ENCODE assay signal across 8 cellular contexts in the genomic region with DNA sequence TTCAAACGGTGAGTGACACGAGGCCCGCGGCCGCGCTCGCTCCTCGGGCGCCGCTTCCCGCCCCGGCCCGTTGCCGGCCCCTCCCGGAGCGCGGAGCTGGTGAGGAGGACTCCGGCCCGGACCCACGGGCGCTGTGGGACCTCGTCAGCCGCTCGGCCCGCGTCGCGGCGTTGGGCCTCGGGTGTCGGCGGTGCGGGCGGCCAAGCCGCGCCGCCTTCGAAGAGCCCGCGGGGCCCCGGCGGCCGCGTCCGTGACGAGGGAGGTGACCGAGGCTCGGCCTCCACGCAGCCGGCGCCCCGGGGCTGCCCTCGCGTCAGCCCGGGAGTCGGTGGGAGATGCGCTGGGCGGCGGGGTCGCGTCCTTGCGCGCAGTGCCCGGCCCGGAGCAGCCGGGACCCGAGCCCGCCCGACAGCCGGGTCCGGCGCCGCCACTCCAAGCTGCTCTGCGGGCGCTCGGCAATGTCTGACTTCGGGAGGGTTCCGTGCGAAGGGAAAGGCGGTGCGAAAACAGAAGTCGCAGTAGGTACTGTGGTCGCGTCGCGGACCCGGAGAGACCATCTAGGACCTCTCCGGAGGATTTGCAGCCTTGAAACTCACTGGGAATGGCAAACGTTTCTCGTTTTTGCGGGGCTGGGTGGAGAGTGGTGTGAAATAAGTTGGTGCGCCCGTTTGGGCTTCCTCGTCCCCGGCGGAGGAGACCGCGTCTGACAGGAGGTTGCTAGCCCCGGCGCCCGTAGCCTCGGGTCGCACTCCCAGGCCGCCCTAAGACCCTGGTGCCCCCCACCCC. TPM values are rescaled to one million over a fixed set of nuclear protein-coding genes. Genes with fewer than 3 reads are reported as not detected.
A peak's percentile ranks its signal among the peaks of the same experiment; 100 is the strongest.
DNase-seq lines count a peak whose midpoint lies in the region; ATAC-seq and TF ChIP-seq lines count a peak whose summit lies in the region.

No MANE protein-coding gene starts in this region.

- H4K20me1 ChIP-seq in DOHH2 (ENCODE audit: control insufficient read depth, insufficient read depth, low read depth, low read length): peaks cover 10% of the 10 kb centered on the region; the same call in 1 of the 2 replicates
- H4K20me1 ChIP-seq in H9 (ENCODE audit: control insufficient read depth, insufficient read depth, insufficient read length): no peaks in the 10 kb centered on the region

- no peak overlapping the region for H3K23ac ChIP-seq in H9 (ENCODE audit: insufficient read length, low read depth, low read length)

- H3K9me3 ChIP-seq in DOHH2 (ENCODE audit: control insufficient read depth, insufficient read depth, low read length): no peaks in the 10 kb centered on the region
- H3K9me3 ChIP-seq in H9 (ENCODE audit: control insufficient read depth, low read depth, low read length): no peaks in the 10 kb centered on the region
- no peaks in the 10 kb centered on the region for H3K9me3 ChIP-seq in suprapubic skin

- H3K4me1 ChIP-seq in DOHH2 (ENCODE audit: control insufficient read depth, low read length) (peaks cover 71% of the 10 kb centered on the region), H9 (ENCODE audit: insufficient read depth, low read length) (peaks cover 2% of the 10 kb centered on the region; the same call in 1 of the 2 replicates), suprapubic skin (peaks cover 76% of the 10 kb centered on the region)

- H3K4me2 ChIP-seq in DOHH2 (ENCODE audit: low read length) (peak overlapping the region; percentile 90), H9 (ENCODE audit: insufficient read depth, insufficient read length, low read length) (peak overlapping the region; percentile 78)

- no peak overlapping the region for H4K8ac ChIP-seq in H9 (replicated peaks; ENCODE audit: insufficient read length, low read depth, low read length)

- peak overlapping the region; percentile 78; the same call in 1 of the 2 replicates for H3K14ac ChIP-seq in H9 (ENCODE audit: insufficient read depth, low read length)

- H3K27ac Mint-ChIP-seq in H9: peak overlapping the region; percentile 99 to 100 (median 99)
- peak overlapping the region; percentile 92 to 97 for H3K27ac Mint-ChIP-seq in natural killer cell treated with Interleukin-12 subunit alpha and Interleukin-12 subunit beta and Interleukin-15 and Interleukin-18, amount 100 ng/mL, for 72 hours

- H3K23me2 ChIP-seq in H9 (ENCODE audit: insufficient read length, low read depth, low read length, poor library complexity, severe bottlenecking): peaks cover 21% of the 10 kb centered on the region

- H3K4me3 ChIP-seq in DOHH2 (ENCODE audit: low read length) (peak overlapping the region; percentile 73), suprapubic skin (peak overlapping the region; percentile 95)

- no peaks in the 10 kb centered on the region for H3K9me2 ChIP-seq in DOHH2 (replicated peaks; ENCODE audit: control insufficient read depth, low read length)

- TF ChIP-seq POLR2A in suprapubic skin (IDR thresholded peaks at IDR 0.05): no peak

- H3K27me3 Mint-ChIP-seq in H9 (ENCODE audit: low read depth): no peaks in the 10 kb centered on the region; the same call in 1 of the 2 replicates
- H3K27me3 Mint-ChIP-seq in natural killer cell treated with Interleukin-12 subunit alpha and Interleukin-12 subunit beta and Interleukin-15 and Interleukin-18, amount 100 ng/mL, for 72 hours: no peaks in the 10 kb centered on the region

- no peak overlapping the region for H4K5ac ChIP-seq in H9 (ENCODE audit: insufficient read length, low read depth, low read length)

- H3K4me1 Mint-ChIP-seq in H9: peaks cover 32 to 35% of the 10 kb centered on the region in 2 experiments
- H3K4me1 Mint-ChIP-seq in natural killer cell treated with Interleukin-12 subunit alpha and Interleukin-12 subunit beta and Interleukin-15 and Interleukin-18, amount 100 ng/mL, for 72 hours (ENCODE audit: low read depth in 2 of 2): peaks cover 26 to 39% of the 10 kb centered on the region in 2 donors

- no peaks in the 10 kb centered on the region for H3K79me1 ChIP-seq in H9 (ENCODE audit: insufficient read depth, low read depth, low read length, poor library complexity, severe bottlenecking)

- no peak overlapping the region for H4K91ac ChIP-seq in H9 (ENCODE audit: insufficient read length, low read depth, low read length)

- H3K4ac ChIP-seq in H9 (ENCODE audit: low read depth, low read length): no peak overlapping the region

- H3K36me3 ChIP-seq in DOHH2 (ENCODE audit: control insufficient read depth, low read length) (peaks cover 33% of the 10 kb centered on the region), suprapubic skin (no peaks in the 10 kb centered on the region)

- ATAC-seq in esophagus mucosa: peak; percentile 16
- peak; percentile 29 to 44 for ATAC-seq in natural killer cell treated with Interleukin-12 subunit alpha and Interleukin-12 subunit beta and Interleukin-15 and Interleukin-18, amount 100 ng/mL, for 72 hours

- no peak overlapping the region for H2AFZ ChIP-seq in H9 (ENCODE audit: low read length)

- H3T11ph ChIP-seq in H9 (ENCODE audit: low read length): no peak overlapping the region

- no peak for TF ChIP-seq EP300 in suprapubic skin (IDR thresholded peaks at IDR 0.05)

- H2BK5ac ChIP-seq in H9 (ENCODE audit: insufficient read length, low read length): no peak overlapping the region

- WGBS in H9 (ENCODE audit: extremely low coverage, insufficient read length, low lambda C conversion rate): no CpG with 5 or more reads among the region's 104 CpGs
- under 1% methylated on average over 27 of the region's 104 CpGs for WGBS in suprapubic skin

- H2AK5ac ChIP-seq in H9 (ENCODE audit: insufficient read length, low read length): no peak overlapping the region

- H3K36me3 Mint-ChIP-seq in H9 (ENCODE audit: insufficient read depth in 1 of 3, low read depth in 3 of 3): peaks cover 0 to 2% (median 0%) of the 10 kb centered on the region in 3 experiments; a peak in 1 of 7 replicates
- peaks cover 5% of the 10 kb centered on the region for H3K36me3 Mint-ChIP-seq in natural killer cell treated with Interleukin-12 subunit alpha and Interleukin-12 subunit beta and Interleukin-15 and Interleukin-18, amount 100 ng/mL, for 72 hours

- DNase-seq in H9 (peak; percentile 50), NCI-H1092 treated with DMSO at 0.1 percent for 48 hours (lab: John Stamatoyannopoulos, UW) (peak; percentile 59), activated T-cell treated with anti-CD3 and anti-CD28 coated beads for 4 hours (peak; percentile 19), suprapubic skin (ENCODE audit: low spot score in 2 of 2) (peak; percentile 72 to 80), Kasumi-1 (lab: John Stamatoyannopoulos, UW) (no peak)
- peak; percentile 71 for DNase-seq in natural killer cell treated with Interleukin-12 subunit alpha and Interleukin-12 subunit beta and Interleukin-15 and Interleukin-18, amount 100 ng/mL, for 72 hours (ENCODE audit: low spot score)

- no peak overlapping the region for H2BK15ac ChIP-seq in H9 (ENCODE audit: low read depth, low read length)

- no peak overlapping the region for H2BK12ac ChIP-seq in H9 (ENCODE audit: insufficient read length, low read depth, low read length)

- H2BK120ac ChIP-seq in H9 (ENCODE audit: low read depth, low read length, poor library complexity, severe bottlenecking): no peak overlapping the region

- no peak overlapping the region for H2BK20ac ChIP-seq in H9 (ENCODE audit: low read depth, low read length, poor library complexity, severe bottlenecking)

- no peak overlapping the region for H3K56ac ChIP-seq in H9 (ENCODE audit: insufficient read length, low read depth, low read length)

- TF ChIP-seq CTCF in DOHH2 (IDR thresholded peaks at IDR 0.05; ENCODE audit: low read depth, low read length, poor library complexity, severe bottlenecking) (no peak), H9 (conservative IDR thresholded peaks at IDR 0.05) (no peak), suprapubic skin (IDR thresholded peaks at IDR 0.05) (no peak)

- no peak overlapping the region for H3K18ac ChIP-seq in H9 (ENCODE audit: insufficient read length, low read depth, low read length)

- H3K27me3 ChIP-seq in DOHH2 (ENCODE audit: control insufficient read depth, low read length) (no peaks in the 10 kb centered on the region), H9 (ENCODE audit: insufficient read depth, low read length) (no peaks in the 10 kb centered on the region), suprapubic skin (no peaks in the 10 kb centered on the region)

- peak overlapping the region; percentile 72 for H3K9ac ChIP-seq in H9 (ENCODE audit: extremely low read depth, insufficient read length, low read length)

- peak overlapping the region; percentile 98 for H3K27ac ChIP-seq in DOHH2 (ENCODE audit: low read depth, low read length)
- no peak overlapping the region for H3K27ac ChIP-seq in H9 (ENCODE audit: insufficient read length, low read depth, low read length)
- peak overlapping the region; percentile 99 for H3K27ac ChIP-seq in suprapubic skin

- H3F3A ChIP-seq in DOHH2 (ENCODE audit: control insufficient read depth, insufficient read depth): peaks cover 50% of the 10 kb centered on the region

- peak overlapping the region; percentile 86 to 99 for H3K4me3 Mint-ChIP-seq in H9
- peak overlapping the region; percentile 99 for H3K4me3 Mint-ChIP-seq in natural killer cell treated with Interleukin-12 subunit alpha and Interleukin-12 subunit beta and Interleukin-15 and Interleukin-18, amount 100 ng/mL, for 72 hours

- peaks cover 80% of the 10 kb centered on the region for H3K79me2 ChIP-seq in DOHH2 (ENCODE audit: control insufficient read depth, low read length)
- H3K79me2 ChIP-seq in H9 (ENCODE audit: insufficient read depth, low read length): peaks cover 13% of the 10 kb centered on the region; the same call in 1 of the 2 replicates

- H3K9me3 Mint-ChIP-seq in H9: no peaks in the 10 kb centered on the region; a peak in 1 of 5 replicates
- H3K9me3 Mint-ChIP-seq in natural killer cell treated with Interleukin-12 subunit alpha and Interleukin-12 subunit beta and Interleukin-15 and Interleukin-18, amount 100 ng/mL, for 72 hours: no peaks in the 10 kb centered on the region

RNA-seq across cellular contexts. Expression of gene SPEN, which starts 0.8 kb away (rescaled TPM):
- total RNA-seq in H9 (2021) (54.3 and 59.6 TPM in 2 replicates), esophagus mucosa (25.1 TPM), suprapubic skin (10 to 100 TPM; 55.0 to 79.7 (median 63.8) TPM)
- 10 to 100 TPM; 58.6 to 92.4 TPM for total RNA-seq in natural killer cell treated with Interleukin-12 subunit alpha and Interleukin-12 subunit beta and Interleukin-15 and Interleukin-18, amount 100 ng/mL, for 72 hours

RNA-seq across cellular contexts. Expression of gene UQCRHL, which starts 40.9 kb away (rescaled TPM):
- 2.0 and 2.6 TPM in 2 replicates for total RNA-seq in H9 (2021)
- total RNA-seq in esophagus mucosa: 1.6 TPM
- total RNA-seq in natural killer cell treated with Interleukin-12 subunit alpha and Interleukin-12 subunit beta and Interleukin-15 and Interleukin-18, amount 100 ng/mL, for 72 hours: 1 to 10 TPM; 1.2 to 2.0 TPM
- total RNA-seq in suprapubic skin: 1 to 10 TPM in 2 of 4 donors, under 1 TPM in 2; 0.68 to 3.2 (median 1.3) TPM

Comparison
In these comparisons a context has a peak if more than half of its experiments do, and no peak if none do; other contexts are left out.
1. DNase-seq: peak in H9 (single experiment), NCI-H1092 treated with DMSO at 0.1 percent for 48 hours (single experiment), activated T-cell treated with anti-CD3 and anti-CD28 coated beads for 4 hours (single experiment), natural killer cell treated with Interleukin-12 subunit alpha and Interleukin-12 subunit beta and Interleukin-15 and Interleukin-18, amount 100 ng/mL, for 72 hours (single experiment) and suprapubic skin (2 of 2); none in Kasumi-1 (0 of 2).